1 cellular context compared by ENCODE assay signal in the genomic region with DNA sequence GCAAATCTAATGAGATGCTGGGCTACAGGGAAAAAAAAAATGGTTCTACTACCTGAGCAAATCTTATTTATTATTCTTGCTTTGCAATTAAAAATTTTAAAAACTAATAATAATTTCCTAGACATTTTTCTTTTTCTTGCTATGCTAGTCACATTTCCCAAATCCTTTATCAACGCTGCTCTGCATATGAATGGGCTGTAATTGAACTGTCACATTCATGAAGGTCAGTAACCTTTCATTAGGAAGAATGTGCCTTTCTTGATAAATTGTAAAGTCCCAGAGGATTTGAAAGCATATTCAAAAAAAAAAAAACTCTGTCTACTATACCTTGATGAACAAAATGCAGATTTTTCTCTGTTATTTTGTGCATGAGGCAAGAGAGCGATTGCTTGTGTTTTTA.
TF ChIP-seq lines count a peak whose summit lies in the region.

No MANE protein-coding gene starts in this region.

TF ChIP-seq in H1, 55 proteins besides CTCF, POLR2A, EP300 and RAD21:
- TF ChIP-seq RXRA (IDR thresholded peaks at IDR 0.05; ENCODE audit: insufficient read depth, low read depth, low read length) = no peak
- TF ChIP-seq POU5F1 (IDR thresholded peaks at IDR 0.05; ENCODE audit: low read depth, low read length) = peak; percentile 66; the same call in 1 of the 2 replicates
